ENCODE assay signal across 1 cellular context in genomic region chr5:139377226-139377625, GRCh38.
TF ChIP-seq lines count a peak whose summit lies in the region.

No MANE protein-coding gene starts in this region.

TF ChIP-seq in GM12878, 131 proteins besides CTCF, POLR2A, EP300 and RAD21:
- no peak for TF ChIP-seq NR2C2 (IDR thresholded peaks at IDR 0.05; ENCODE audit: borderline replicate concordance, control insufficient read depth, insufficient read length, low read depth)
- no peak for TF ChIP-seq TAF1 (IDR thresholded peaks at IDR 0.05; ENCODE audit: borderline replicate concordance, low read depth, low read length)
- no peak for TF ChIP-seq REST (IDR thresholded peaks at IDR 0.05; ENCODE audit: low read depth, low read length)
- no peak for TF ChIP-seq SUPT20H (IDR thresholded peaks at IDR 0.05; ENCODE audit: borderline replicate concordance, control insufficient read depth, low read depth, low read length)
- no peak for TF ChIP-seq TCF3 (IDR thresholded peaks at IDR 0.05; ENCODE audit: borderline replicate concordance, insufficient read depth, low read depth, low read length)
- TF ChIP-seq USF2 (IDR thresholded peaks at IDR 0.05; ENCODE audit: borderline replicate concordance, low read depth, low read length) = no peak
- no peak for TF ChIP-seq RELA (IDR thresholded peaks at IDR 0.05; ENCODE audit: borderline replicate concordance, partially characterized antibody)
- no peak for TF ChIP-seq ATF7 (IDR thresholded peaks at IDR 0.05; ENCODE audit: low read depth)
- no peak for TF ChIP-seq EGR1 (IDR thresholded peaks at IDR 0.05; ENCODE audit: borderline replicate concordance in 1 of 2, low read depth in 2 of 2, low read length in 2 of 2)
- no peak for TF ChIP-seq PBX3 (IDR thresholded peaks at IDR 0.05; ENCODE audit: insufficient replicate concordance, low read depth, low read length)
- no peak for TF ChIP-seq IKZF1 (conservative IDR thresholded peaks at IDR 0.05)
- TF ChIP-seq MYB (IDR thresholded peaks at IDR 0.05; ENCODE audit: borderline replicate concordance, low read depth, low read length) = no peak
- no peak for TF ChIP-seq JUNB (IDR thresholded peaks at IDR 0.05)
